ENCODE assay signal across 1 cellular context in genomic region chr16:67170168-67170947, GRCh38.
TF ChIP-seq lines count a peak whose summit lies in the region.

TSS of gene NOL3 (plus strand) at chr16:67170538.

TF ChIP-seq in HCT116, 20 proteins besides CTCF, POLR2A, EP300 and RAD21 (continued from another document):
- TF ChIP-seq REST (IDR thresholded peaks at IDR 0.05; ENCODE audit: low read depth) (no peak), SRF (IDR thresholded peaks at IDR 0.05; ENCODE audit: low read depth) (no peak)
TF ChIP-seq in HCT116: peak in this region for 2.
